20 cellular contexts compared by ENCODE assay signal in genomic region chr6:53412751-53413150, GRCh38.
"Had no signal": no experiment of that assay in that cellular context is flagged by ENCODE, and none has a peak within 500 bp of the region (broad histone marks: within the 10 kb centered on the region; RNA-seq: fewer than 3 reads in every experiment).

No MANE protein-coding gene starts in this region.

- H3K36me3 ChIP-seq: ascending aorta, breast epithelium, lower lobe of right lung, pancreas, tibial artery, vagina had no signal

- H3K9me3 ChIP-seq: ascending aorta, breast epithelium, lower lobe of right lung, pancreas, tibial artery, vagina had no signal

- H3K9me3 Mint-ChIP-seq: activated B cell treated with CpG ODN at 0.5 μM for 24 hours; activated CD8-positive, alpha-beta T cell treated with anti-CD3 and anti-CD28 coated beads for 36 hours; activated naive CD4-positive, alpha-beta T cell treated with anti-CD3 and anti-CD28 coated beads for 36 hours; activated T-cell treated with anti-CD3 and anti-CD28 coated beads, Interleukin-2, amount 50 U/mL, for 24 hours; natural killer cell; T-helper 2 cell treated with Interferon-gamma antibody and Interleukin-4, amounts not matched to agents 5 μg/mL and 100 μg/mL, for 36 hours had no signal

- H3K36me3 Mint-ChIP-seq: natural killer cell had no signal

- H3K27ac Mint-ChIP-seq: activated B cell treated with CpG ODN at 0.5 μM for 24 hours; activated CD8-positive, alpha-beta T cell treated with anti-CD3 and anti-CD28 coated beads for 36 hours; activated naive CD4-positive, alpha-beta T cell treated with anti-CD3 and anti-CD28 coated beads for 36 hours; activated T-cell treated with anti-CD3 and anti-CD28 coated beads, Interleukin-2, amount 50 U/mL, for 24 hours; natural killer cell; T-helper 2 cell treated with Interferon-gamma antibody and Interleukin-4, amounts not matched to agents 5 μg/mL and 100 μg/mL, for 36 hours had no signal

- H3K4me3 Mint-ChIP-seq: activated B cell treated with CpG ODN at 0.5 μM for 24 hours; activated CD8-positive, alpha-beta T cell treated with anti-CD3 and anti-CD28 coated beads for 36 hours; activated naive CD4-positive, alpha-beta T cell treated with anti-CD3 and anti-CD28 coated beads for 36 hours; activated T-cell treated with anti-CD3 and anti-CD28 coated beads, Interleukin-2, amount 50 U/mL, for 24 hours; natural killer cell; T-helper 2 cell treated with Interferon-gamma antibody and Interleukin-4, amounts not matched to agents 5 μg/mL and 100 μg/mL, for 36 hours had no signal

- DNase-seq: activated B cell treated with CpG ODN at 0.5 μM for 24 hours; activated CD4-positive, alpha-beta T cell treated with anti-CD3 and anti-CD28 coated beads for 48 hours; activated CD8-positive, alpha-beta T cell treated with anti-CD3 and anti-CD28 coated beads for 36 hours; activated naive CD4-positive, alpha-beta T cell treated with anti-CD3 and anti-CD28 coated beads for 36 hours; activated T-cell treated with anti-CD3 and anti-CD28 coated beads, Interleukin-2, amount 50 U/mL, for 24 hours; effector CD4-positive, alpha-beta T cell; foreskin keratinocyte; lower lobe of right lung; natural killer cell; pancreas; stimulated activated CD8-positive, alpha-beta memory T cell treated with anti-CD3 and anti-CD28 coated beads, Interleukin-4, amount 100 ng/mL, for 48 hours; stimulated activated naive CD4-positive, alpha-beta T cell; tibial artery had no signal

- H3K4me1 ChIP-seq: ascending aorta, breast epithelium, foreskin keratinocyte, pancreas, tibial artery, vagina had no signal

- ATAC-seq: activated CD8-positive, alpha-beta T cell treated with anti-CD3 and anti-CD28 coated beads for 36 hours; esophagus mucosa; foreskin keratinocyte; natural killer cell; pancreas had no signal

- H3K27me3 ChIP-seq: ascending aorta, breast epithelium, hepatocyte, pancreas, tibial artery, vagina had no signal

- H3K4me1 Mint-ChIP-seq: natural killer cell had no signal

- H3K27ac ChIP-seq: ascending aorta, breast epithelium, coronary artery, foreskin keratinocyte, hepatocyte, lower lobe of right lung, pancreas, tibial artery, vagina had no signal

- H3K27me3 Mint-ChIP-seq: activated B cell treated with CpG ODN at 0.5 μM for 24 hours; activated CD8-positive, alpha-beta T cell treated with anti-CD3 and anti-CD28 coated beads for 36 hours; activated T-cell treated with anti-CD3 and anti-CD28 coated beads, Interleukin-2, amount 50 U/mL, for 24 hours had no signal

- H3K4me3 ChIP-seq: ascending aorta, breast epithelium, coronary artery, hepatocyte, lower lobe of right lung, pancreas, tibial artery, vagina had no signal
